ENCODE assay signal across 3 cellular contexts in genomic region chr3:127000792-127001191, GRCh38.
TF ChIP-seq lines count a peak whose summit lies in the region.

No MANE protein-coding gene starts in this region.

TF ChIP-seq in SK-N-SH, 30 proteins besides CTCF, POLR2A, EP300 and RAD21:
- TF ChIP-seq IRF3 (IDR thresholded peaks at IDR 0.05; ENCODE audit: low read depth, low read length), result no peak

TF ChIP-seq in SK-N-SH treated with all-trans-retinoic acid at 6 μM for 48 hours, 23 proteins besides CTCF, POLR2A, EP300 and RAD21:
- no peak for TF ChIP-seq PATZ1 (CRISPR knock-in tag; IDR thresholded peaks at IDR 0.05; ENCODE audit: borderline replicate concordance)
- TF ChIP-seq ZNF8 (CRISPR knock-in tag; IDR thresholded peaks at IDR 0.05), result no peak
- no peak for TF ChIP-seq TOX (CRISPR knock-in tag; IDR thresholded peaks at IDR 0.05; ENCODE audit: borderline replicate concordance)
- TF ChIP-seq PPARA (CRISPR knock-in tag; IDR thresholded peaks at IDR 0.05; ENCODE audit: borderline replicate concordance), result no peak
- TF ChIP-seq BACH2 (CRISPR knock-in tag; IDR thresholded peaks at IDR 0.05; ENCODE audit: borderline replicate concordance), result no peak
- no peak for TF ChIP-seq ZC3H10 (CRISPR knock-in tag; IDR thresholded peaks at IDR 0.05)
- TF ChIP-seq POU6F1 (CRISPR knock-in tag; IDR thresholded peaks at IDR 0.05; ENCODE audit: borderline replicate concordance, low read depth), result no peak

TF ChIP-seq in K562, 482 proteins besides CTCF, POLR2A, EP300 and RAD21:
- TF ChIP-seq TCF15 (CRISPR knock-in tag; IDR thresholded peaks at IDR 0.05), result no peak
- 0 out of 2 replicates have a peak, but pooled peaks have one; percentile 14 for TF ChIP-seq POLR2G (IDR thresholded peaks at IDR 0.05; ENCODE audit: low read depth, low read length)
